1 cellular context compared by ENCODE assay signal in the genomic region with DNA sequence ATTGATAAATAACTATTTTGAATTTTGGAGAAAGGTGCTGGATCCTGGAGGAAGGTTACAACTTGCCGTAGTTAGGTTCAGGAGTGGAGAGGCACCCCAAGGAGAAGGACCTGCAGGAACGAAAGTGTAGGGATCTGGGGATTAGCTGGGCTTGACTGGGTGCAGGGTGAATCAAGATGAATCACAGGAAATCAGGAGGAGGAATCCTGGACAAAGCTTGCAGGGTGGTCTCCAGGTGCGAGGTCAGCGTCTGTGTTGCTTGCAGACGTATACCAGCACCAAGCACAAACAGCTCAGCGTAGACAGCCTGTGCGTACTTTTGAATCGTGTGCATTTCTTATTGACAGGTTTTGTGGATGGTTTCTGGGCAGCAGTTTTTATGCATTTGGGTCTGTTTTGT.
TF ChIP-seq lines count a peak whose summit lies in the region.

No MANE protein-coding gene starts in this region.

TF ChIP-seq in IMR-90, 13 proteins besides CTCF, POLR2A, EP300 and RAD21:
- no peak for TF ChIP-seq SMC3 (IDR thresholded peaks at IDR 0.05; ENCODE audit: low read depth, low read length)
- TF ChIP-seq, protein P1, sequence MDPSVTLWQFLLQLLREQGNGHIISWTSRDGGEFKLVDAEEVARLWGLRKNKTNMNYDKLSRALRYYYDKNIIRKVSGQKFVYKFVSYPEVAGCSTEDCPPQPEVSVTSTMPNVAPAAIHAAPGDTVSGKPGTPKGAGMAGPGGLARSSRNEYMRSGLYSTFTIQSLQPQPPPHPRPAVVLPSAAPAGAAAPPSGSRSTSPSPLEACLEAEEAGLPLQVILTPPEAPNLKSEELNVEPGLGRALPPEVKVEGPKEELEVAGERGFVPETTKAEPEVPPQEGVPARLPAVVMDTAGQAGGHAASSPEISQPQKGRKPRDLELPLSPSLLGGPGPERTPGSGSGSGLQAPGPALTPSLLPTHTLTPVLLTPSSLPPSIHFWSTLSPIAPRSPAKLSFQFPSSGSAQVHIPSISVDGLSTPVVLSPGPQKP (IDR thresholded peaks at IDR 0.05; ENCODE audit: borderline replicate concordance, low read depth, low read length) = no peak
- no peak for TF ChIP-seq NFE2L2 (IDR thresholded peaks at IDR 0.05; ENCODE audit: low read depth, low read length)
- TF ChIP-seq RFX5 (IDR thresholded peaks at IDR 0.05; ENCODE audit: low read depth, low read length) = no peak
- TF ChIP-seq FOS (IDR thresholded peaks at IDR 0.05; ENCODE audit: low read depth, low read length) = no peak
- no peak for TF ChIP-seq RCOR1 (IDR thresholded peaks at IDR 0.05; ENCODE audit: insufficient replicate concordance, low read length)
- no peak for TF ChIP-seq CEBPB (IDR thresholded peaks at IDR 0.05; ENCODE audit: low read depth, low read length)
- TF ChIP-seq, protein P2, sequence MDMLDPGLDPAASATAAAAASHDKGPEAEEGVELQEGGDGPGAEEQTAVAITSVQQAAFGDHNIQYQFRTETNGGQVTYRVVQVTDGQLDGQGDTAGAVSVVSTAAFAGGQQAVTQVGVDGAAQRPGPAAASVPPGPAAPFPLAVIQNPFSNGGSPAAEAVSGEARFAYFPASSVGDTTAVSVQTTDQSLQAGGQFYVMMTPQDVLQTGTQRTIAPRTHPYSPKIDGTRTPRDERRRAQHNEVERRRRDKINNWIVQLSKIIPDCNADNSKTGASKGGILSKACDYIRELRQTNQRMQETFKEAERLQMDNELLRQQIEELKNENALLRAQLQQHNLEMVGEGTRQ (IDR thresholded peaks at IDR 0.05; ENCODE audit: low read depth, low read length) = no peak
- TF ChIP-seq BHLHE40 (IDR thresholded peaks at IDR 0.05; ENCODE audit: low read depth, low read length) = no peak
- TF ChIP-seq MAZ (IDR thresholded peaks at IDR 0.05; ENCODE audit: borderline replicate concordance, low read depth, low read length) = no peak
- TF ChIP-seq CHD1 (IDR thresholded peaks at IDR 0.05; ENCODE audit: low read depth, low read length) = no peak
- TF ChIP-seq MAFK (IDR thresholded peaks at IDR 0.05; ENCODE audit: low read depth, low read length) = no peak
- TF ChIP-seq MXI1 (IDR thresholded peaks at IDR 0.05; ENCODE audit: borderline replicate concordance, low read depth, low read length) = no peak
